33 cellular contexts compared by ENCODE assay signal in genomic region chr15:96404560-96404959, GRCh38.
"Had no signal": no experiment of that assay in that cellular context is flagged by ENCODE, and none has a peak within 500 bp of the region (broad histone marks: within the 10 kb centered on the region; RNA-seq: fewer than 3 reads in every experiment).

No MANE protein-coding gene starts in this region.

- DNase-seq: activated B cell treated with CpG ODN at 0.5 μM for 24 hours; activated CD4-positive, alpha-beta memory T cell treated with anti-CD3 and anti-CD28 coated beads for 36 hours; activated CD4-positive, alpha-beta T cell treated with anti-CD3 and anti-CD28 coated beads for 4 hours; activated CD4-positive, alpha-beta T cell treated with anti-CD3 and anti-CD28 coated beads, Interleukin-2, amount 10 ng/mL, durations not matched to agents 24 days and 14 days; activated CD4-positive, alpha-beta T cell treated with anti-CD3 and anti-CD28 coated beads, Interleukin-2, amount 50 U/mL, for 1 hour; activated CD4-positive, alpha-beta T cell treated with anti-CD3 and anti-CD28 coated beads, Interleukin-2, amount 50 U/mL, for 4 hours; activated CD4-positive, CD25-positive, alpha-beta regulatory T cell treated with anti-CD3 and anti-CD28 coated beads, Interleukin-2, amount 50 U/mL, for 72 hours; activated CD8-positive, alpha-beta memory T cell treated with anti-CD3 and anti-CD28 coated beads, Interleukin-2, amount 50 U/mL, for 4 hours; activated CD8-positive, alpha-beta T cell treated with anti-CD3 and anti-CD28 coated beads for 36 hours; activated effector memory CD4-positive, alpha-beta T cell treated with anti-CD3 and anti-CD28 coated beads, Interleukin-2, amount 50 U/mL, for 16 hours; activated gamma-delta T cell treated with Interleukin-2 at 50 U/mL for 16 hours; activated naive CD4-positive, alpha-beta T cell; activated naive CD4-positive, alpha-beta T cell treated with anti-CD3 and anti-CD28 coated beads for 36 hours; activated naive CD4-positive, alpha-beta T cell treated with anti-CD3 and anti-CD28 coated beads, Interleukin-2, amount 50 U/mL, for 16 hours; activated naive CD8-positive, alpha-beta T cell treated with anti-CD3 and anti-CD28 coated beads for 36 hours; activated T-cell treated with anti-CD3 and anti-CD28 coated beads for 4 hours; activated T-cell treated with anti-CD3 and anti-CD28 coated beads, Interleukin-2, amount 50 U/mL, for 1 hour; activated T-cell treated with anti-CD3 and anti-CD28 coated beads, Interleukin-2, amount 50 U/mL, for 4 hours; activated T-cell treated with anti-CD3 and anti-CD28 coated beads, Interleukin-2, amount 50 U/mL, for 72 hours; adrenal gland; amniotic stem cell; aorta; body of pancreas; brain microvascular endothelial cell; central memory CD4-positive, alpha-beta T cell; T-helper 2 cell; T-helper 9 cell had no signal

- ATAC-seq: activated CD8-positive, alpha-beta T cell treated with anti-CD3 and anti-CD28 coated beads for 36 hours; activated naive CD4-positive, alpha-beta T cell treated with anti-CD3 and anti-CD28 coated beads, Interleukin-2, amount 50 U/mL, for 72 hours; activated T-cell treated with anti-CD3 and anti-CD28 coated beads, Interleukin-2, amount 50 U/mL, for 4 hours; activated T-cell treated with anti-CD3 and anti-CD28 coated beads, Interleukin-2, amount 50 U/mL, for 72 hours; activated T-helper 17 cell treated with anti-CD3 and anti-CD28 coated beads, Interleukin-2, amount 50 U/mL, for 72 hours; body of pancreas had no signal

- H3K36me3 ChIP-seq: adrenal gland, brain microvascular endothelial cell, breast epithelium had no signal

- H3K27ac ChIP-seq: adrenal gland, body of pancreas, brain microvascular endothelial cell, breast epithelium, VCaP had no signal

- FAIRE-seq: astrocyte, TTC549 had no signal

- H3K4me3 ChIP-seq: adrenal gland, body of pancreas, breast epithelium had no signal

- H3K9me3 ChIP-seq: adrenal gland, body of pancreas, breast epithelium had no signal
